Comparison of ENCODE assay signal across 24 cellular contexts in the genomic region with DNA sequence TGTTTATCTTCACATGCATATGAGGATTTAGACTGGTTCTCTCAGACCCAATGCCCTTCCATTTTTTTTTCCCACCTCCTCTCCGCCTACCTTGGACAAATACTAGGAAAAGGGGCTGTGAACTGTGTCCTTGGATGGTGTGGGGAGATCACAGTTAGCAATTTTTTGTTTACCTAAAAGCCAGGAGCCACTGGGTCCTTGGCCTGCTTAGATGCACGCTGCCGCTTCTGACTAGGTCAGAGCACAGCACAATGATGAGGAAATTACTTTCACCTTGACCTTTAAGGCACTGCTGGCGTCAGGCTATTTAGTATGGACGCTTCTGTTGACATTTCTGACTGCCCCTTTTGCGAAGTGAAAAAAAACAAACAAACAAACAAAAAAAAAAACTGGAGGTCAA. TPM values are rescaled to one million over a fixed set of nuclear protein-coding genes. Genes with fewer than 3 reads are reported as not detected.
DNase-seq lines count a peak whose midpoint lies in the region; ATAC-seq and TF ChIP-seq lines count a peak whose summit lies in the region.
"Had no signal": no experiment of that assay in that cellular context is flagged by ENCODE, and none has a peak within 500 bp of the region (broad histone marks: within the 10 kb centered on the region; RNA-seq: fewer than 3 reads in every experiment).

No MANE protein-coding gene starts in this region.

- H3K4me3 Mint-ChIP-seq in natural killer cell (peak overlapping the region; percentile 1), T-helper 17 cell (no peak overlapping the region), type B pancreatic cell (peak overlapping the region; percentile 31)
- no peak overlapping the region for H3K4me3 Mint-ChIP-seq in natural killer cell treated with Interleukin-12 subunit alpha and Interleukin-12 subunit beta and Interleukin-15 and Interleukin-18, amount 100 ng/mL, for 72 hours
- H3K4me3 Mint-ChIP-seq in activated CD4-positive, alpha-beta memory T cell treated with anti-CD3 and anti-CD28 coated beads for 36 hours = no peak overlapping the region
- H3K4me3 Mint-ChIP-seq: B cell, CD14-positive monocyte, GM23338 had no signal

- POLR2A ChIA-PET in activated CD4-positive, alpha-beta memory T cell treated with anti-CD3 and anti-CD28 coated beads for 36 hours (lab: Charles Lee) = no interaction called here

- DNase-seq in natural killer cell (no peak), T-helper 17 cell (no peak), right lobe of liver (peak; percentile 72 to 88 (median 87)), type B pancreatic cell (ENCODE audit: extremely low spot score, unreplicated experiment) (no peak), NCI-H1436 (lab: John Stamatoyannopoulos, UW) (no peak)
- DNase-seq in natural killer cell treated with Interleukin-12 subunit alpha and Interleukin-12 subunit beta and Interleukin-15 and Interleukin-18, amount 100 ng/mL, for 72 hours (ENCODE audit: low spot score) = no peak
- no peak for DNase-seq in activated CD4-positive, alpha-beta memory T cell treated with anti-CD3 and anti-CD28 coated beads for 36 hours
- DNase-seq: COR-L47; DMS 273 treated with DMSO at 0.1 percent for 48 hours; NCI-H1105; NCI-H1694 treated with DMSO at 0.1 percent for 48 hours; NCI-H2081 treated with DMSO at 0.1 percent for 48 hours; NCI-H510A; NCI-H748 treated with DMSO at 0.1 percent for 48 hours; NK-92 treated with Interleukin-12 subunit alpha and Interleukin-12 subunit beta, amount 100 ng/mL, for 24 hours; Peyer's patch; SJCRH30 had no signal

- CTCF ChIA-PET in activated CD4-positive, alpha-beta memory T cell treated with anti-CD3 and anti-CD28 coated beads for 36 hours (lab: Charles Lee) = interaction anchor here (0.6 to 5.4 kb wide), 2 partner anchors 21 to 22 kb away, joined by 3 to 48 read pairs; no protein-coding TSS in a partner anchor

- peaks cover 0 to 26% (median 9%) of the 10 kb centered on the region in 4 donors for H3K4me1 ChIP-seq in right lobe of liver
- H3K4me1 ChIP-seq: SJCRH30 had no signal

- no peaks in the 10 kb centered on the region for H3K36me3 ChIP-seq in right lobe of liver
- H3K36me3 ChIP-seq: HAP-1, Peyer's patch, SJCRH30 had no signal

- no peak for TF ChIP-seq POLR2A in right lobe of liver (IDR thresholded peaks at IDR 0.05)

- H3K4me3 ChIP-seq in right lobe of liver = no peak overlapping the region
- H3K4me3 ChIP-seq: GM23338, HAP-1, Peyer's patch, SJCRH30 had no signal

- 33% methylated on average over 6 of the region's 6 CpGs for WGBS in right lobe of liver (ENCODE audit: insufficient coverage, low coverage, low lambda C conversion rate, missing lambda C conversion rate)

- no peaks in the 10 kb centered on the region for H3K27me3 ChIP-seq in right lobe of liver
- H3K27me3 ChIP-seq: Peyer's patch, SJCRH30 had no signal

- no peak for TF ChIP-seq CTCF in natural killer cell (IDR thresholded peaks at IDR 0.05)
- TF ChIP-seq CTCF in right lobe of liver (IDR thresholded peaks at IDR 0.05) = no peak
- TF ChIP-seq CTCF in type B pancreatic cell (conservative IDR thresholded peaks at IDR 0.05) = no peak

- ATAC-seq in natural killer cell (no peak), T-helper 17 cell (no peak), right lobe of liver (peak; percentile 43 to 69 (median 59)), GM19463 (IDR thresholded peaks at IDR 0.05; ENCODE audit: unreplicated experiment) (no peak)
- ATAC-seq in natural killer cell treated with Interleukin-12 subunit alpha and Interleukin-12 subunit beta and Interleukin-15 and Interleukin-18, amount 100 ng/mL, for 72 hours = no peak
- ATAC-seq: GM23338 had no signal

- H3K36me3 Mint-ChIP-seq in natural killer cell (no peaks in the 10 kb centered on the region), T-helper 17 cell (ENCODE audit: low read depth) (peaks cover 3% of the 10 kb centered on the region), type B pancreatic cell (no peaks in the 10 kb centered on the region)
- no peaks in the 10 kb centered on the region for H3K36me3 Mint-ChIP-seq in natural killer cell treated with Interleukin-12 subunit alpha and Interleukin-12 subunit beta and Interleukin-15 and Interleukin-18, amount 100 ng/mL, for 72 hours
- H3K36me3 Mint-ChIP-seq in activated CD4-positive, alpha-beta memory T cell treated with anti-CD3 and anti-CD28 coated beads for 36 hours = no peaks in the 10 kb centered on the region
- H3K36me3 Mint-ChIP-seq: CD14-positive monocyte had no signal

- intact Hi-C loops in natural killer cell (cut with micrococcal nuclease) = no loop called here
- intact Hi-C loops in right lobe of liver (cut with DNase I) = no loop called here
- intact Hi-C loops in activated CD4-positive, alpha-beta memory T cell treated with anti-CD3 and anti-CD28 coated beads for 36 hours (cut with micrococcal nuclease) = loop anchor here (5.0 to 10.0 kb wide), 2 partner anchors 274 to 468 kb away; partner anchors contain the start of gene METAP2

- H3K27ac Mint-ChIP-seq in natural killer cell = no peak overlapping the region
- no peak overlapping the region for H3K27ac Mint-ChIP-seq in natural killer cell treated with Interleukin-12 subunit alpha and Interleukin-12 subunit beta and Interleukin-15 and Interleukin-18, amount 100 ng/mL, for 72 hours
- peak overlapping the region; percentile 29 for H3K27ac Mint-ChIP-seq in T-helper 17 cell
- H3K27ac Mint-ChIP-seq in type B pancreatic cell = no peak overlapping the region
- H3K27ac Mint-ChIP-seq in activated CD4-positive, alpha-beta memory T cell treated with anti-CD3 and anti-CD28 coated beads for 36 hours = no peak overlapping the region
- H3K27ac Mint-ChIP-seq: B cell, GM23338 had no signal

- H3K27ac ChIP-seq in right lobe of liver = peak overlapping the region; percentile 95 to 100 (median 97)
- H3K27ac ChIP-seq: KMS-11, Peyer's patch, SJCRH30 had no signal

- H3K27me3 Mint-ChIP-seq in natural killer cell (ENCODE audit: low read depth in 2 of 2) = peaks cover 0 to 12% of the 10 kb centered on the region in 2 donors
- H3K27me3 Mint-ChIP-seq in natural killer cell treated with Interleukin-12 subunit alpha and Interleukin-12 subunit beta and Interleukin-15 and Interleukin-18, amount 100 ng/mL, for 72 hours = peaks cover 0 to 5% of the 10 kb centered on the region in 2 donors
- no peaks in the 10 kb centered on the region for H3K27me3 Mint-ChIP-seq in T-helper 17 cell
- H3K27me3 Mint-ChIP-seq in type B pancreatic cell = peaks cover 40% of the 10 kb centered on the region
- H3K27me3 Mint-ChIP-seq in activated CD4-positive, alpha-beta memory T cell treated with anti-CD3 and anti-CD28 coated beads for 36 hours = no peaks in the 10 kb centered on the region
- H3K27me3 Mint-ChIP-seq: B cell had no signal

- H3K4me1 Mint-ChIP-seq in natural killer cell (peaks cover 6 to 7% of the 10 kb centered on the region in 2 donors), T-helper 17 cell (peaks cover 12% of the 10 kb centered on the region), type B pancreatic cell (ENCODE audit: unreplicated experiment) (no peaks in the 10 kb centered on the region)
- H3K4me1 Mint-ChIP-seq in natural killer cell treated with Interleukin-12 subunit alpha and Interleukin-12 subunit beta and Interleukin-15 and Interleukin-18, amount 100 ng/mL, for 72 hours (ENCODE audit: low read depth in 2 of 2) = peaks cover 6 to 9% of the 10 kb centered on the region in 2 donors
- H3K4me1 Mint-ChIP-seq in activated CD4-positive, alpha-beta memory T cell treated with anti-CD3 and anti-CD28 coated beads for 36 hours (ENCODE audit: low read depth) = peaks cover 10% of the 10 kb centered on the region

- H3K9me3 ChIP-seq in T-helper 17 cell (ENCODE audit: control insufficient read depth, low read length, poor library complexity, severe bottlenecking) = no peaks in the 10 kb centered on the region
- no peaks in the 10 kb centered on the region for H3K9me3 ChIP-seq in right lobe of liver
- H3K9me3 ChIP-seq: HAP-1, Peyer's patch, SJCRH30 had no signal

- H3K9me3 Mint-ChIP-seq in natural killer cell (no peaks in the 10 kb centered on the region), type B pancreatic cell (no peaks in the 10 kb centered on the region)
- H3K9me3 Mint-ChIP-seq in natural killer cell treated with Interleukin-12 subunit alpha and Interleukin-12 subunit beta and Interleukin-15 and Interleukin-18, amount 100 ng/mL, for 72 hours = no peaks in the 10 kb centered on the region
- H3K9me3 Mint-ChIP-seq in activated CD4-positive, alpha-beta memory T cell treated with anti-CD3 and anti-CD28 coated beads for 36 hours = no peaks in the 10 kb centered on the region
- H3K9me3 Mint-ChIP-seq: CD14-positive monocyte, GM23338 had no signal

RNA-seq across cellular contexts. Expression of gene CCDC38, which starts 1.9 kb away (rescaled TPM):
- 1 to 10 TPM in 1 of 3 donors, under 1 TPM in 2; 0.35 to 1.2 (median 0.63) TPM for total RNA-seq in natural killer cell
- under 1 TPM in 1 of 2 donors, not detected in 1; 0.33 TPM for total RNA-seq in natural killer cell treated with Interleukin-12 subunit alpha and Interleukin-12 subunit beta and Interleukin-15 and Interleukin-18, amount 100 ng/mL, for 72 hours
- under 1 TPM in 1 of 2 donors, not detected in 1; 0.10 TPM for total RNA-seq in T-helper 17 cell
- 1 to 10 TPM in 2 of 6 experiments, under 1 TPM in 4; 0.19 to 1.8 (median 0.89) TPM for total RNA-seq in right lobe of liver
- total RNA-seq in type B pancreatic cell (ENCODE audit: low replicate concordance) = 0.29 TPM in 1 of 2 replicates, not detected in the other
- total RNA-seq in activated CD4-positive, alpha-beta memory T cell treated with anti-CD3 and anti-CD28 coated beads for 36 hours = under 1 TPM in 1 of 2 experiments, not detected in 1; 0.24 TPM
- total RNA-seq: G401, GM23338, Peyer's patch had no signal

RNA-seq across cellular contexts. Expression of gene AMDHD1, which starts 2.6 kb away (rescaled TPM):
- total RNA-seq in natural killer cell (1 to 10 TPM; 1.2 to 1.6 (median 1.4) TPM), T-helper 17 cell (1 to 10 TPM in 1 of 2 donors, under 1 TPM in 1; 0.47 to 1.1 TPM), right lobe of liver (10 to 100 TPM; 41.4 to 97.8 (median 69.1) TPM), type B pancreatic cell (ENCODE audit: low replicate concordance) (0.43 and 1.0 TPM in 2 replicates)
- 1 to 10 TPM in 1 of 2 donors, under 1 TPM in 1; 0.74 to 2.1 TPM for total RNA-seq in natural killer cell treated with Interleukin-12 subunit alpha and Interleukin-12 subunit beta and Interleukin-15 and Interleukin-18, amount 100 ng/mL, for 72 hours
- 1 to 10 TPM; 1.5 to 2.1 TPM for total RNA-seq in activated CD4-positive, alpha-beta memory T cell treated with anti-CD3 and anti-CD28 coated beads for 36 hours
- total RNA-seq: SJCRH30 had no signal

RNA-seq across cellular contexts. Expression of gene HAL, which starts 55.6 kb away (rescaled TPM):
- total RNA-seq in natural killer cell = 10 to 100 TPM in 1 of 3 donors, 1 to 10 TPM in 2; 1.2 to 10.8 (median 1.6) TPM
- 1 to 10 TPM in 1 of 2 donors, under 1 TPM in 1; 0.50 to 1.6 TPM for total RNA-seq in natural killer cell treated with Interleukin-12 subunit alpha and Interleukin-12 subunit beta and Interleukin-15 and Interleukin-18, amount 100 ng/mL, for 72 hours
- 1 to 10 TPM in 1 of 2 donors, under 1 TPM in 1; 0.94 to 2.3 TPM for total RNA-seq in T-helper 17 cell
- 100 to 1,000 TPM in 5 of 6 experiments, 10 to 100 TPM in 1; 95.8 to 190 (median 174) TPM for total RNA-seq in right lobe of liver
- 2.1 and 3.8 TPM in 2 replicates for total RNA-seq in type B pancreatic cell (ENCODE audit: low replicate concordance)
- under 1 TPM; 0.12 to 0.36 TPM for total RNA-seq in activated CD4-positive, alpha-beta memory T cell treated with anti-CD3 and anti-CD28 coated beads for 36 hours
- total RNA-seq: G401 had no signal

Comparison
In these comparisons a context has a peak if more than half of its experiments do, and no peak if none do; other contexts are left out.
1. H3K4me3 Mint-ChIP-seq: peak in natural killer cell (single experiment) and type B pancreatic cell (single experiment); none in natural killer cell treated with Interleukin-12 subunit alpha and Interleukin-12 subunit beta and Interleukin-15 and Interleukin-18, amount 100 ng/mL, for 72 hours (single experiment), T-helper 17 cell (single experiment) and activated CD4-positive, alpha-beta memory T cell treated with anti-CD3 and anti-CD28 coated beads for 36 hours (single experiment).
2. ATAC-seq: peak in right lobe of liver (4 of 4); none in natural killer cell (0 of 3), natural killer cell treated with Interleukin-12 subunit alpha and Interleukin-12 subunit beta and Interleukin-15 and Interleukin-18, amount 100 ng/mL, for 72 hours (0 of 2), T-helper 17 cell (single experiment) and GM19463 (single experiment).
3. DNase-seq: peak in right lobe of liver (3 of 3); none in natural killer cell (single experiment), natural killer cell treated with Interleukin-12 subunit alpha and Interleukin-12 subunit beta and Interleukin-15 and Interleukin-18, amount 100 ng/mL, for 72 hours (single experiment), T-helper 17 cell (0 of 3), type B pancreatic cell (single experiment), NCI-H1436 (single experiment) and activated CD4-positive, alpha-beta memory T cell treated with anti-CD3 and anti-CD28 coated beads for 36 hours (single experiment).
4. RNA of gene AMDHD1, which starts 2.6 kb away (total RNA-seq): 41.4 to 97.8 TPM in right lobe of liver; 0.74 to 2.1 TPM in natural killer cell treated with Interleukin-12 subunit alpha and Interleukin-12 subunit beta and Interleukin-15 and Interleukin-18, amount 100 ng/mL, for 72 hours, 1.5 to 2.1 TPM in activated CD4-positive, alpha-beta memory T cell treated with anti-CD3 and anti-CD28 coated beads for 36 hours, 1.2 to 1.6 TPM in natural killer cell, 0.47 to 1.1 TPM in T-helper 17 cell and 0.43 to 1.0 TPM in type B pancreatic cell; every median in the first group is over 10 times any median in the second.
5. RNA of gene HAL, which starts 55.6 kb away (total RNA-seq): 95.8 to 190 TPM in right lobe of liver; 2.1 to 3.8 TPM in type B pancreatic cell, 0.94 to 2.3 TPM in T-helper 17 cell, 1.2 to 10.8 TPM in natural killer cell, 0.50 to 1.6 TPM in natural killer cell treated with Interleukin-12 subunit alpha and Interleukin-12 subunit beta and Interleukin-15 and Interleukin-18, amount 100 ng/mL, for 72 hours and 0.12 to 0.36 TPM in activated CD4-positive, alpha-beta memory T cell treated with anti-CD3 and anti-CD28 coated beads for 36 hours; every median in the first group is over 4 times any median in the second.